8 cellular contexts compared by ENCODE assay signal in the genomic region with DNA sequence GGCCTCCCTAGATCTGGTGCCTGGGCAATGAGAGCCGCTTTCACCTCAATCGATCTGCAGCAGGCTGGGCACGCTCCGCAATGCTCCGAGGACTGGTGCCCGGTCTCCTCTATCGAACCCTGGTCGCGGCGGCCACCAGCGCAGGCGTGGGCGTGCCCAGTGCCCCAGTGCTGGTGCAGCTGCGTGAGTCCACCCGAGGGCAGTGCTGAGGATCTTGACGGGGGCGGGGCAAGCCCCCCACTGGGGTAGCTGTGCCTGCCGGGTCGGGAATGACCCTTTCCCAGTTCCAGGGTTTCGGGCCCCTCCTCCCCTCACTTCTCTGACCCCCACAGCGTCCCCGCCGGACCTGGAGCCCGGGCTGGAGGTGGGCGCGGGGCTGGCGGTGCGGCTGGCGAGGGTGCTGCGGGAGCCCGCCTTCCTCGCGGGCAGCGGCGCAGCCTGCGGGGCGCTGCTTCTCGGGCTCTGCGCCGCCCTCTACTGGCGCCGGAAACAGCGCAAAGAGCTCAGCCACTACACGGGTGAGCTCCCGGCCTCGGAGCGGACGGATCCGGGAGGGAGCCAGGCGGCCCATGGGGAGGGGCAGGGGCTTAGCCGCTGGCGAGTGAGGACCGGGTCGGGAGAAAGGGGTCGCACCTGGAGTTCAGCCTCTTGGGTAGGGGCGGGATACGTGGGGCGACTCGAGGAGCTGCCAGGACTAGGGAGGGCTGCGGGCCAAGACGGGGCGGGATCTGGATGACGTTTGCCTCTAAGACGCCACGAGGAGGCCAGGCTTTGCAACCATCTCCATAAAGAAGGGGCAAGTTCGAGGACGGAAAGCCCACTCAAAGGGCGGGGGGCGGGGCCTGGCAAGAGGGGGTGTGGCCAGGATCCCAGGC. TPM values are rescaled to one million over a fixed set of nuclear protein-coding genes. Genes with fewer than 3 reads are reported as not detected.
DNase-seq lines count a peak whose midpoint lies in the region; ATAC-seq and TF ChIP-seq lines count a peak whose summit lies in the region.

No MANE protein-coding gene starts in this region.

- TF ChIP-seq CTCF in HL-60 (IDR thresholded peaks at IDR 0.05; ENCODE audit: insufficient read depth, low read length), result peak; percentile 18
- TF ChIP-seq CTCF in PC-3 (conservative IDR thresholded peaks at IDR 0.05; ENCODE audit: low read depth, low read length), result peak; percentile 94
- TF ChIP-seq CTCF in esophagus squamous epithelium (IDR thresholded peaks at IDR 0.05), result peak; percentile 41 to 79 (median 66)

- H3K4me1 ChIP-seq in PC-3 (ENCODE audit: insufficient read depth, low read length), result peaks cover 12% of the 10 kb centered on the region
- H3K4me1 ChIP-seq in esophagus squamous epithelium, result peaks cover 3 to 26% (median 6%) of the 10 kb centered on the region in 3 donors

- peak overlapping the region; percentile 75 for H3K9ac ChIP-seq in PC-3 (ENCODE audit: low read length)

- H3K36me3 Mint-ChIP-seq in activated T-cell treated with anti-CD3 and anti-CD28 coated beads, Interleukin-2, amount 50 U/mL, for 24 hours (ENCODE audit: low read depth), result no peaks in the 10 kb centered on the region

- peaks cover 47% of the 10 kb centered on the region for H3K27me3 Mint-ChIP-seq in activated T-cell treated with anti-CD3 and anti-CD28 coated beads, Interleukin-2, amount 50 U/mL, for 24 hours

- CTCF ChIA-PET in PC-3 (lab: Charles Lee), result interaction anchor here (0.5 to 1.4 kb wide), 18 partner anchors 9 to 557 kb away, joined by 3 to 20 read pairs (median 4); a partner anchor contains a TSS

- WGBS in esophagus squamous epithelium, 2 donors, result 0 to 4% methylated on average over 10 to 12 of the region's 69 CpGs

- peaks cover 25% of the 10 kb centered on the region for H3K4me1 Mint-ChIP-seq in activated T-cell treated with anti-CD3 and anti-CD28 coated beads, Interleukin-2, amount 50 U/mL, for 24 hours (ENCODE audit: low read depth)

- peak overlapping the region; percentile 84 for H3K27ac Mint-ChIP-seq in activated T-cell treated with anti-CD3 and anti-CD28 coated beads, Interleukin-2, amount 50 U/mL, for 24 hours

- POLR2A ChIA-PET in PC-3 (lab: Charles Lee; ENCODE audit: unreplicated experiment), result interaction anchor here (0.6 to 1.5 kb wide), 5 partner anchors 22 to 1011 kb away, joined by 3 to 17 read pairs (median 3); a partner anchor contains a TSS

- H3K27ac ChIP-seq in HL-60 (replicated peaks) (no peak overlapping the region), PC-3 (ENCODE audit: low read length) (peak overlapping the region; percentile 61), esophagus squamous epithelium (peak overlapping the region; percentile 83 to 95 (median 86))

- no peaks in the 10 kb centered on the region for H3F3A ChIP-seq in PC-3 (ENCODE audit: low read length, unreplicated experiment)

- TF ChIP-seq POLR2A in esophagus squamous epithelium (IDR thresholded peaks at IDR 0.05), result peak in 1 of 4 donors; percentile 24

- DNase-seq in CMK (ENCODE audit: low read depth), result peak; percentile 88
- peak; percentile 30 to 63 for DNase-seq in HL-60 (ENCODE audit: low read depth in 1 of 2, low spot score in 1 of 2)
- peak; percentile 91 for DNase-seq in PC-3
- DNase-seq in activated T-cell treated with anti-CD3 and anti-CD28 coated beads, Interleukin-2, amount 50 U/mL, for 24 hours, result peak; percentile 91
- peak; percentile 48 for DNase-seq in esophagus squamous epithelium (lab: John Stamatoyannopoulos, UW)
- DNase-seq in myocyte (ENCODE audit: low read depth), result peak; percentile 93
- DNase-seq in stimulated activated CD8-positive, alpha-beta memory T cell treated with anti-CD3 and anti-CD28 coated beads, Interleukin-7, amount 100 ng/mL, for 24 hours (ENCODE audit: low read depth), result peak; percentile 50

- H3K9me2 ChIP-seq in PC-3 (replicated peaks; ENCODE audit: low read length), result no peaks in the 10 kb centered on the region

- peak; percentile 95 for ATAC-seq in GM19463 (IDR thresholded peaks at IDR 0.05; ENCODE audit: unreplicated experiment)
- ATAC-seq in PC-3, result peak; percentile 93

- H3K27me3 ChIP-seq in HL-60 (ENCODE audit: insufficient read depth, poor library complexity, severe bottlenecking) (peaks cover 14% of the 10 kb centered on the region), PC-3 (ENCODE audit: low read length) (no peaks in the 10 kb centered on the region), esophagus squamous epithelium (peaks cover 0 to 56% (median 0%) of the 10 kb centered on the region in 4 donors)

- H3K4me3 Mint-ChIP-seq in activated T-cell treated with anti-CD3 and anti-CD28 coated beads, Interleukin-2, amount 50 U/mL, for 24 hours, result peak overlapping the region; percentile 77

- H3K36me3 ChIP-seq in PC-3 (ENCODE audit: low read depth, low read length) (no peaks in the 10 kb centered on the region), esophagus squamous epithelium (no peaks in the 10 kb centered on the region)

- no peaks in the 10 kb centered on the region for H4K20me1 ChIP-seq in PC-3 (ENCODE audit: low read length)

- H3K4me2 ChIP-seq in PC-3 (ENCODE audit: low read length), result peak overlapping the region; percentile 95

- H3K4me3 ChIP-seq in HL-60 (replicated peaks; ENCODE audit: insufficient read depth, low read length), result peak overlapping the region; percentile 42
- H3K4me3 ChIP-seq in PC-3 (ENCODE audit: low read length), result peak overlapping the region; percentile 76
- H3K4me3 ChIP-seq in esophagus squamous epithelium, result peak overlapping the region; percentile 43 to 84 (median 56)

- H3K9me3 Mint-ChIP-seq in activated T-cell treated with anti-CD3 and anti-CD28 coated beads, Interleukin-2, amount 50 U/mL, for 24 hours, result no peaks in the 10 kb centered on the region

- intact Hi-C loops in PC-3 (cut with micrococcal nuclease) (loop anchor here (1.0 kb wide), 2 partner anchors 22 to 77 kb away; no protein-coding TSS in a partner anchor), esophagus squamous epithelium (cut with DNase I) (no loop called here)

- no peaks in the 10 kb centered on the region for H3K79me2 ChIP-seq in PC-3 (ENCODE audit: low read length)

- no TSS peak for BruUV-seq in PC-3 (replicated peaks; lab: Mats Ljungman, UMichigan)

- peak overlapping the region; percentile 89 for H2AFZ ChIP-seq in PC-3 (ENCODE audit: low read length)

- no peaks in the 10 kb centered on the region for H3K9me3 ChIP-seq in PC-3 (ENCODE audit: low read length)
- H3K9me3 ChIP-seq in esophagus squamous epithelium, result no peaks in the 10 kb centered on the region

RNA-seq across cellular contexts. Expression of a gene that starts 10.9 kb away (rescaled TPM):
- total RNA-seq in PC-3 (2014; rRNA removed) (18.5 and 26.6 TPM in 2 replicates), esophagus squamous epithelium (10 to 100 TPM in 1 of 4 donors, 1 to 10 TPM in 3; 1.8 to 12.4 (median 3.8) TPM), myocyte (14.1 and 17.0 TPM in 2 replicates)
- polyA plus RNA-seq in myocyte (2012), result 10.9 TPM

RNA-seq across cellular contexts. Expression of a gene that starts 21.5 kb away (rescaled TPM):
- total RNA-seq in PC-3 (2014; rRNA removed) (1.6 and 9.7 TPM in 2 replicates), esophagus squamous epithelium (10 to 100 TPM in 2 of 4 donors, 1 to 10 TPM in 2; 4.5 to 11.9 (median 8.6) TPM), myocyte (3.4 and 10.5 TPM in 2 replicates)
- polyA plus RNA-seq in myocyte (2012), result 6.1 TPM

RNA-seq across cellular contexts. Expression of a gene that starts 42.9 kb away (rescaled TPM):
- total RNA-seq in PC-3 (2014; rRNA removed) (not detected in 2 replicates), esophagus squamous epithelium (not detected), myocyte (not detected in 2 replicates)
- not detected for polyA plus RNA-seq in myocyte (2012)

RNA-seq across cellular contexts. Expression of a gene that starts 59.7 kb away (rescaled TPM):
- total RNA-seq in PC-3 (2014; rRNA removed) (0.11 TPM in 1 of 2 replicates, not detected in the other), esophagus squamous epithelium (not detected), myocyte (not detected in 2 replicates)
- polyA plus RNA-seq in myocyte (2012), result not detected

Comparison
In these comparisons a context has a peak if more than half of its experiments do, and no peak if none do; other contexts are left out.
1. CTCF ChIP-seq: peak in every context shown above with its lines; median percentile 94 in PC-3; 66 in esophagus squamous epithelium; 18 in HL-60.